Comparison of ENCODE assay signal across 25 cellular contexts in genomic region chr1:30327370-30328099, GRCh38.
DNase-seq lines count a peak whose midpoint lies in the region; ATAC-seq, FAIRE-seq and TF ChIP-seq lines count a peak whose summit lies in the region.
"Had no signal": no experiment of that assay in that cellular context is flagged by ENCODE, and none has a peak within 500 bp of the region (broad histone marks: within the 10 kb centered on the region; RNA-seq: fewer than 3 reads in every experiment).

No MANE protein-coding gene starts in this region.

- H3K4me1 ChIP-seq in right atrium auricular region: no peaks in the 10 kb centered on the region
- H3K4me1 ChIP-seq in kidney (ENCODE audit: control insufficient read depth in 1 of 2, insufficient read depth in 1 of 2, low read depth in 1 of 2, low read length in 2 of 2): no peaks in the 10 kb centered on the region
- H3K4me1 ChIP-seq in testis: no peaks in the 10 kb centered on the region
- H3K4me1 ChIP-seq: A549, SJSA1 had no signal

- ATAC-seq in Right ventricle myocardium superior (ENCODE audit: poor library complexity): no peak
- no peak for ATAC-seq in HG03097 (IDR thresholded peaks at IDR 0.05; ENCODE audit: low FRiP score, unreplicated experiment)
- ATAC-seq: A549, PC-3 had no signal

- H3K36me3 ChIP-seq in right atrium auricular region: no peaks in the 10 kb centered on the region
- no peaks in the 10 kb centered on the region for H3K36me3 ChIP-seq in kidney (ENCODE audit: control insufficient read depth in 1 of 2, insufficient read depth in 2 of 2, low read length in 2 of 2)
- no peaks in the 10 kb centered on the region for H3K36me3 ChIP-seq in testis (ENCODE audit: low read depth, missing control alignments)
- H3K36me3 ChIP-seq: BLaER1 treated with 17β-estradiol and CSF1 and Interleukin-3, amounts not matched to agents 10 nM and 100 nM; MG63; SJSA1 had no signal

- TF ChIP-seq CTCF in right atrium auricular region (IDR thresholded peaks at IDR 0.05) (no peak), kidney (IDR thresholded peaks at IDR 0.05; ENCODE audit: borderline replicate concordance, extremely low read depth, insufficient read depth) (no peak), testis (IDR thresholded peaks at IDR 0.05) (no peak)

- H3K27ac ChIP-seq in right atrium auricular region: no peak overlapping the region
- H3K27ac ChIP-seq in kidney (ENCODE audit: low read depth in 2 of 2, low read length in 2 of 2): no peak overlapping the region
- H3K27ac ChIP-seq in testis: no peak overlapping the region
- H3K27ac ChIP-seq: A549; BLaER1 treated with 17β-estradiol and CSF1 and Interleukin-3, amounts not matched to agents 10 nM and 100 nM; SJSA1 had no signal

- FAIRE-seq in kidney (lab: Jason Lieb, UNC): no peak
- FAIRE-seq: A549 had no signal

- DNase-seq in right atrium auricular region (ENCODE audit: low spot score) (peak; percentile 11), Right ventricle myocardium superior (no peak), kidney (peak; percentile 37), posterior vena cava (ENCODE audit: low spot score) (peak; percentile 59), testis (no peak), NCI-H1092 treated with DMSO at 0.1 percent for 48 hours (lab: John Stamatoyannopoulos, UW) (no peak)
- DNase-seq: AML-193; CD4-positive, alpha-beta T cell; COR-L47; DMS53; GOT3; HCEC 1CT; IMR-90; KG1; MG63; NCI-H2029; NCI-H446; NCI-H524 treated with DMSO at 0.1 percent for 48 hours; NCI-H82; NK-92 treated with Interleukin-12 subunit alpha and Interleukin-12 subunit beta, amount 100 ng/mL, for 24 hours; PC-3 had no signal

- intact Hi-C loops in Right ventricle myocardium superior (cut with DNase I) (no loop called here), kidney (cut with DNase I) (no loop called here), posterior vena cava (cut with DNase I) (loop anchor here in 1 of 2 donors (1.0 kb wide), 1 partner anchor 45 kb away; no protein-coding TSS in a partner anchor), testis (cut with DNase I; ENCODE audit: low total_unique reads) (no loop called here)

- H3K4me3 ChIP-seq in right atrium auricular region (no peak overlapping the region), kidney (ENCODE audit: low read length in 2 of 2) (no peak overlapping the region), testis (no peak overlapping the region)
- H3K4me3 ChIP-seq: A549; BLaER1 treated with 17β-estradiol and CSF1 and Interleukin-3, amounts not matched to agents 10 nM and 100 nM; MG63; SJSA1 had no signal

- no peak for TF ChIP-seq POLR2A in testis (IDR thresholded peaks at IDR 0.05)

- no peak overlapping the region for H3K9ac ChIP-seq in kidney (ENCODE audit: low read length in 2 of 2)
- H3K9ac ChIP-seq: BLaER1 treated with 17β-estradiol and CSF1 and Interleukin-3, amounts not matched to agents 10 nM and 100 nM had no signal

- 88 to 90% methylated on average over 12 to 13 of the region's 13 CpGs for WGBS in testis, 2 donors

- H3K9me3 ChIP-seq in right atrium auricular region: no peaks in the 10 kb centered on the region
- no peaks in the 10 kb centered on the region for H3K9me3 ChIP-seq in kidney (ENCODE audit: control insufficient read depth in 1 of 2, low read length in 2 of 2)
- H3K9me3 ChIP-seq in testis: no peaks in the 10 kb centered on the region
- H3K9me3 ChIP-seq: A549; BLaER1 treated with 17β-estradiol and CSF1 and Interleukin-3, amounts not matched to agents 10 nM and 100 nM; MG63; SJSA1 had no signal

- H3K27me3 ChIP-seq in right atrium auricular region: no peaks in the 10 kb centered on the region
- H3K27me3 ChIP-seq in testis: no peaks in the 10 kb centered on the region
- H3K27me3 ChIP-seq: BLaER1 treated with 17β-estradiol and CSF1 and Interleukin-3, amounts not matched to agents 10 nM and 100 nM; MG63; SJSA1 had no signal

Comparison
In these comparisons a context has a peak if more than half of its experiments do, and no peak if none do; other contexts are left out.
1. DNase-seq: peak in right atrium auricular region (single experiment), kidney (single experiment) and posterior vena cava (single experiment); none in Right ventricle myocardium superior (single experiment), testis (single experiment) and NCI-H1092 treated with DMSO at 0.1 percent for 48 hours (single experiment).